8 cellular contexts compared by ENCODE assay signal in genomic region chr7:4725014-4725951, GRCh38. TPM values are rescaled to one million over a fixed set of nuclear protein-coding genes. Genes with fewer than 3 reads are reported as not detected.
DNase-seq lines count a peak whose midpoint lies in the region; ATAC-seq and TF ChIP-seq lines count a peak whose summit lies in the region.

No MANE protein-coding gene starts in this region.

- intact Hi-C loops in CD14-positive monocyte (cut with micrococcal nuclease), result loop anchor here (5.0 kb wide), 1 partner anchor 43 kb away; the partner anchor contains the start of gene FOXK1 (in 2 of the 2)
- intact Hi-C loops in left lung (cut with DNase I), result no loop called here

- no peaks in the 10 kb centered on the region for H3K9me3 ChIP-seq in left lung

- H3K4me3 ChIP-seq in left lung, result peak overlapping the region; percentile 39 to 46

- H3K4me1 Mint-ChIP-seq in CD14-positive monocyte, result peaks cover 44% of the 10 kb centered on the region

- H3K9me3 Mint-ChIP-seq in CD14-positive monocyte, result no peaks in the 10 kb centered on the region

- H3K36me3 Mint-ChIP-seq in CD14-positive monocyte, result peaks cover 22 to 51% of the 10 kb centered on the region in 2 donors

- H3K4me3 Mint-ChIP-seq in CD14-positive monocyte, result peak overlapping the region; percentile 96

- no peak for TF ChIP-seq CTCF in CD14-positive monocyte (IDR thresholded peaks at IDR 0.05)
- TF ChIP-seq CTCF in left lung (IDR thresholded peaks at IDR 0.05), result no peak

- H3K4me1 ChIP-seq in left lung, result peaks cover 16 to 51% of the 10 kb centered on the region in 2 donors

- peak overlapping the region; percentile 92 to 94 for H3K27ac ChIP-seq in left lung

- H3K27me3 Mint-ChIP-seq in CD14-positive monocyte (ENCODE audit: low read depth in 3 of 3), result no peaks in the 10 kb centered on the region

- no peaks in the 10 kb centered on the region for H3K27me3 ChIP-seq in left lung

- DNase-seq in CD14-positive monocyte (ENCODE audit: low spot score) (peak; percentile 72), HT1080 (ENCODE audit: low read depth) (peak; percentile 79), dedifferentiated amniotic fluid mesenchymal stem cell (ENCODE audit: extremely low spot score) (peak; percentile 86), left lung (peak; percentile 85 to 94)
- DNase-seq in activated CD4-positive, alpha-beta T cell treated with anti-CD3 and anti-CD28 coated beads for 1 hour, result peak; percentile 24
- DNase-seq in stimulated activated CD4-positive, alpha-beta T cell treated with anti-CD3 and anti-CD28 coated beads, TNF-alpha, amount 100 ng/mL, for 24 hours (ENCODE audit: low read depth in 3 of 3), result peak in 2 of 3 experiments; percentile 24 to 37

- H3K36me3 ChIP-seq in left lung, result peaks cover 0 to 24% of the 10 kb centered on the region in 2 donors

- ATAC-seq in GM19467 (IDR thresholded peaks at IDR 0.05; ENCODE audit: unreplicated experiment) (peak; percentile 72), left lung (peak; percentile 90), GM18868 (IDR thresholded peaks at IDR 0.05; ENCODE audit: unreplicated experiment) (no peak)

- peak overlapping the region; percentile 93 to 98 (median 97) for H3K27ac Mint-ChIP-seq in CD14-positive monocyte

RNA-seq across cellular contexts. Expression of gene FOXK1, which starts 43.2 kb away (rescaled TPM):
- polyA plus RNA-seq in CD14-positive monocyte, result under 1 TPM; 0.33 to 0.76 TPM
- total RNA-seq in HT1080 (2014; rRNA removed; shearing (Covaris generic)), result 14.3 and 17.9 TPM in 2 replicates
- 9.9 and 12.2 TPM in 2 replicates for polyA plus RNA-seq in HT1080 (2015; cell fraction: cytosol; rRNA removed)
- polyA plus RNA-seq in HT1080 (2015; cell fraction: nucleus; rRNA removed), result 24.6 and 25.3 TPM in 2 replicates
- 10 to 100 TPM; 25.0 to 29.2 TPM for total RNA-seq in left lung

RNA-seq across cellular contexts. Expression of gene AP5Z1, which starts 50.1 kb away (rescaled TPM):
- 10 to 100 TPM; 30.8 to 33.8 TPM for polyA plus RNA-seq in CD14-positive monocyte
- 21.0 and 28.4 TPM in 2 replicates for total RNA-seq in HT1080 (2014; rRNA removed; shearing (Covaris generic))
- 9.3 and 9.5 TPM in 2 replicates for polyA plus RNA-seq in HT1080 (2015; cell fraction: cytosol; rRNA removed)
- 57.7 and 63.0 TPM in 2 replicates for polyA plus RNA-seq in HT1080 (2015; cell fraction: nucleus; rRNA removed)
- 10 to 100 TPM; 37.1 to 49.5 TPM for total RNA-seq in left lung

Comparison
In these comparisons a context has a peak if more than half of its experiments do, and no peak if none do; other contexts are left out.
1. DNase-seq: peak in every context shown above with its lines; median percentile 90 in left lung; 86 in dedifferentiated amniotic fluid mesenchymal stem cell; 79 in HT1080; 72 in CD14-positive monocyte; 30 in stimulated activated CD4-positive, alpha-beta T cell treated with anti-CD3 and anti-CD28 coated beads, TNF-alpha, amount 100 ng/mL, for 24 hours; 24 in activated CD4-positive, alpha-beta T cell treated with anti-CD3 and anti-CD28 coated beads for 1 hour.
2. intact Hi-C loops: an anchor here in CD14-positive monocyte (5.0 kb wide); none called in left lung.